Comparison of ENCODE assay signal across 1 cellular context in the genomic region with DNA sequence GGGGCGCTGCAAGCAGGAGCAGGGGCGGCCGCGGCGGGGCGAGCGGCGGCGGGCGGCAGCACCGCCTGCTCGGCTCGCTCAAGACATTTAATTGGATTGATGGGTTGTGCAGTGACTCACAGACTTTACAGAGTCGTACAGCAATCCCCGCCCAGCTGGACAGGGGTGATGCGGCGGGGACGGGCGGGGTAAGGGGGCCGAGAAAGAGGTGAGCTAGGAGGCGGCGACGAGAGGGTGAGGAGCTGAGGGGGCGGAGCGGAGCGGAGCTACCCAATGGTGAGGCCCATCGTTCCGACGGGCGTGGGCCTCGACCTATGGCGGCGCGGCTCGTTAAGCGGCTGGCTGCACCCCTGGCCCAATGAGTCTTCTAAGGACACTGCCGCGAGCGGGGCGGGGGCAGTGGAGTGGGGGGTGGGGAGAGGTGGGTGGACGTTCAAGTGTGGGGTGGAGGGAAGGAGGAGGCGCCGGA.
TF ChIP-seq lines count a peak whose summit lies in the region.

No MANE protein-coding gene starts in this region.

TF ChIP-seq in K562, 482 proteins besides CTCF, POLR2A, EP300 and RAD21 (continued from another document and continues in another):
- TF ChIP-seq, protein P1, sequence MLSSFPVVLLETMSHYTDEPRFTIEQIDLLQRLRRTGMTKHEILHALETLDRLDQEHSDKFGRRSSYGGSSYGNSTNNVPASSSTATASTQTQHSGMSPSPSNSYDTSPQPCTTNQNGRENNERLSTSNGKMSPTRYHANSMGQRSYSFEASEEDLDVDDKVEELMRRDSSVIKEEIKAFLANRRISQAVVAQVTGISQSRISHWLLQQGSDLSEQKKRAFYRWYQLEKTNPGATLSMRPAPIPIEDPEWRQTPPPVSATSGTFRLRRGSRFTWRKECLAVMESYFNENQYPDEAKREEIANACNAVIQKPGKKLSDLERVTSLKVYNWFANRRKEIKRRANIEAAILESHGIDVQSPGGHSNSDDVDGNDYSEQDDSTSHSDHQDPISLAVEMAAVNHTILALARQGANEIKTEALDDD (IDR thresholded peaks at IDR 0.05): no peak
- no peak for TF ChIP-seq THRAP3 (IDR thresholded peaks at IDR 0.05; ENCODE audit: borderline replicate concordance)
- TF ChIP-seq, protein P2, sequence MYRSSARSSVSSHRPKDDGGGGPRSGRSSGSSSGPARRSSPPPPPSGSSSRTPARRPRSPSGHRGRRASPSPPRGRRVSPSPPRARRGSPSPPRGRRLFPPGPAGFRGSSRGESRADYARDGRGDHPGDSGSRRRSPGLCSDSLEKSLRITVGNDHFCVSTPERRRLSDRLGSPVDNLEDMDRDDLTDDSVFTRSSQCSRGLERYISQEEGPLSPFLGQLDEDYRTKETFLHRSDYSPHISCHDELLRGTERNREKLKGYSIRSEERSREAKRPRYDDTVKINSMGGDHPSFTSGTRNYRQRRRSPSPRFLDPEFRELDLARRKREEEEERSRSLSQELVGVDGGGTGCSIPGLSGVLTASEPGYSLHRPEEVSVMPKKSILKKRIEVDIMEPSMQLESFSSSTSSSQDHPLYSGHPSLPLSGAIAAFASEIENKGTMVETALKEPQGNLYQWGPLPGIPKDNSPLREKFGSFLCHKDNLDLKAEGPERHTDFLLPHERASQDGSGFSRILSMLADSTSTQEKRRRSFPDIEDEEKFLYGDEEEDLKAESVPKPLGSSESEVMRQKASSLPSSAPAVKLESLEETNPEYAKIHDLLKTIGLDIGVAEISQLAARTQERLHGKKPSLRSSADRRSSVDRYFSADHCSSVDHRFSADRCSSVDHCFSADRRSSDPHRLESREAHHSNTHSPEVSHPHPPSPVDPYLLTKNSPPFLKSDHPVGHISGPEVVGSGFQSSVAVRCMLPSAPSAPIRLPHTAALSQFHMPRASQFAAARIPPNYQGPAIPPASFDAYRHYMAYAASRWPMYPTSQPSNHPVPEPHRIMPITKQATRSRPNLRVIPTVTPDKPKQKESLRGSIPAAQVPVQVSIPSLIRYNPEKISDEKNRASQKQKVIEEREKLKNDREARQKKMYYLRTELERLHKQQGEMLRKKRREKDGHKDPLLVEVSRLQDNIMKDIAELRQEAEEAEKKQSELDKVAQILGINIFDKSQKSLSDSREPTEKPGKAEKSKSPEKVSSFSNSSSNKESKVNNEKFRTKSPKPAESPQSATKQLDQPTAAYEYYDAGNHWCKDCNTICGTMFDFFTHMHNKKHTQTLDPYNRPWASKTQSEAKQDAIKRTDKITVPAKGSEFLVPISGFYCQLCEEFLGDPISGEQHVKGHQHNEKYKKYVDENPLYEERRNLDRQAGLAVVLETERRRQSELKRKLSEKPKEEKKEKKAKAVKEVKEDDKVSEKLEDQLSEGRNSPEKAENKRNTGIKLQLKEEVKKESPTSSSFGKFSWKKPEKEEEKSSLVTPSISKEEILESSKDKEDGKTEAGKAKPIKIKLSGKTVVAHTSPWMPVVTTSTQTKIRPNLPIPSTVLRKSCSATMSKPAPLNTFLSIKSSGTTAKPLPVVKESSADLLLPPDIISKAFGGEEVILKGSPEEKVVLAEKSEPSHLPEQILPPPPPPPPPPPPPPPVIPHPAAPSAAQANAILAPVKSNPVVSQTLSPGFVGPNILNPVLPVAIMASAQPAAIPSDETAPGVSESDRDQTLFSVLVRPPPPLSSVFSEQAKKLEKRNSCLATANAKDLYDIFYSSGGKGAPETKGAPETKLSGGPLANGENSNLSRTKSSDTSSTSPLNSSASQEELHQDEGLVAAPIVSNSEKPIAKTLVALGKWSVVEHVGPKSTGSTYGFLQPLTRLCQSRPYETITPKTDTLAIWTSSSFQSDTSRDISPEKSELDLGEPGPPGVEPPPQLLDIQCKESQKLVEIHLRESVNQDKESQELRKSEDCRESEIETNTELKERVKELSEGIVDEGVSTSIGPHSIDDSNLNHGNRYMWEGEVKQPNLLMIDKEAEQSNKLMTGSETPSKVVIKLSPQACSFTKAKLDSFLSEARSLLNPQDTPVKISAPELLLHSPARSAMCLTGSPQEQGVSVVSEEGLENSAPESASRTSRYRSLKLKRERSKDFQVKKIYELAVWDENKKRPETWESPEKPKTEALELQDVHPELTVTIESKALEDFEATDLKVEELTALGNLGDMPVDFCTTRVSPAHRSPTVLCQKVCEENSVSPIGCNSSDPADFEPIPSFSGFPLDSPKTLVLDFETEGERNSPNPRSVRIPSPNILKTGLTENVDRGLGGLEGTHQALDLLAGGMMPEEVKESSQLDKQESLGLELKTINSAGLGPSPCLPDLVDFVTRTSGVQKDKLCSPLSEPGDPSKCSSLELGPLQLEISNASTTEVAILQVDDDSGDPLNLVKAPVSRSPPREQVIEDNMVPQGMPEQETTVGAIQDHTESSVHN (IDR thresholded peaks at IDR 0.05; ENCODE audit: borderline replicate concordance in 1 of 2, low read depth in 1 of 2): no peak
- TF ChIP-seq, protein P3, sequence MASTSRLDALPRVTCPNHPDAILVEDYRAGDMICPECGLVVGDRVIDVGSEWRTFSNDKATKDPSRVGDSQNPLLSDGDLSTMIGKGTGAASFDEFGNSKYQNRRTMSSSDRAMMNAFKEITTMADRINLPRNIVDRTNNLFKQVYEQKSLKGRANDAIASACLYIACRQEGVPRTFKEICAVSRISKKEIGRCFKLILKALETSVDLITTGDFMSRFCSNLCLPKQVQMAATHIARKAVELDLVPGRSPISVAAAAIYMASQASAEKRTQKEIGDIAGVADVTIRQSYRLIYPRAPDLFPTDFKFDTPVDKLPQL (IDR thresholded peaks at IDR 0.05; ENCODE audit: extremely low read depth, insufficient read length): no peak
- no peak for TF ChIP-seq MEF2A (IDR thresholded peaks at IDR 0.05; ENCODE audit: control insufficient read depth, low read depth, low read length)
- no peak for TF ChIP-seq MYC (IDR thresholded peaks at IDR 0.05; ENCODE audit: low read depth, low read length)
- TF ChIP-seq MYC (CRISPR knock-in tag; IDR thresholded peaks at IDR 0.05; ENCODE audit: borderline replicate concordance, low read depth): no peak
- TF ChIP-seq, protein P4, sequence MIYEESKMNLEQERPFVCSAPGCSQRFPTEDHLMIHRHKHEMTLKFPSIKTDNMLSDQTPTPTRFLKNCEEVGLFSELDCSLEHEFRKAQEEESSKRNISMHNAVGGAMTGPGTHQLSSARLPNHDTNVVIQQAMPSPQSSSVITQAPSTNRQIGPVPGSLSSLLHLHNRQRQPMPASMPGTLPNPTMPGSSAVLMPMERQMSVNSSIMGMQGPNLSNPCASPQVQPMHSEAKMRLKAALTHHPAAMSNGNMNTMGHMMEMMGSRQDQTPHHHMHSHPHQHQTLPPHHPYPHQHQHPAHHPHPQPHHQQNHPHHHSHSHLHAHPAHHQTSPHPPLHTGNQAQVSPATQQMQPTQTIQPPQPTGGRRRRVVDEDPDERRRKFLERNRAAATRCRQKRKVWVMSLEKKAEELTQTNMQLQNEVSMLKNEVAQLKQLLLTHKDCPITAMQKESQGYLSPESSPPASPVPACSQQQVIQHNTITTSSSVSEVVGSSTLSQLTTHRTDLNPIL (CRISPR knock-in tag; IDR thresholded peaks at IDR 0.05): no peak
- TF ChIP-seq NCOA2 (IDR thresholded peaks at IDR 0.05; ENCODE audit: partially characterized antibody in 2 of 2): no peak
- no peak for TF ChIP-seq ARID2 (IDR thresholded peaks at IDR 0.05)
- TF ChIP-seq, protein P5, sequence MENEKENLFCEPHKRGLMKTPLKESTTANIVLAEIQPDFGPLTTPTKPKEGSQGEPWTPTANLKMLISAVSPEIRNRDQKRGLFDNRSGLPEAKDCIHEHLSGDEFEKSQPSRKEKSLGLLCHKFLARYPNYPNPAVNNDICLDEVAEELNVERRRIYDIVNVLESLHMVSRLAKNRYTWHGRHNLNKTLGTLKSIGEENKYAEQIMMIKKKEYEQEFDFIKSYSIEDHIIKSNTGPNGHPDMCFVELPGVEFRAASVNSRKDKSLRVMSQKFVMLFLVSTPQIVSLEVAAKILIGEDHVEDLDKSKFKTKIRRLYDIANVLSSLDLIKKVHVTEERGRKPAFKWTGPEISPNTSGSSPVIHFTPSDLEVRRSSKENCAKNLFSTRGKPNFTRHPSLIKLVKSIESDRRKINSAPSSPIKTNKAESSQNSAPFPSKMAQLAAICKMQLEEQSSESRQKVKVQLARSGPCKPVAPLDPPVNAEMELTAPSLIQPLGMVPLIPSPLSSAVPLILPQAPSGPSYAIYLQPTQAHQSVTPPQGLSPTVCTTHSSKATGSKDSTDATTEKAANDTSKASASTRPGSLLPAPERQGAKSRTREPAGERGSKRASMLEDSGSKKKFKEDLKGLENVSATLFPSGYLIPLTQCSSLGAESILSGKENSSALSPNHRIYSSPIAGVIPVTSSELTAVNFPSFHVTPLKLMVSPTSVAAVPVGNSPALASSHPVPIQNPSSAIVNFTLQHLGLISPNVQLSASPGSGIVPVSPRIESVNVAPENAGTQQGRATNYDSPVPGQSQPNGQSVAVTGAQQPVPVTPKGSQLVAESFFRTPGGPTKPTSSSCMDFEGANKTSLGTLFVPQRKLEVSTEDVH (IDR thresholded peaks at IDR 0.05; ENCODE audit: low read depth, partially characterized antibody): no peak
- no peak for TF ChIP-seq NFRKB (IDR thresholded peaks at IDR 0.05; ENCODE audit: low read depth)
- TF ChIP-seq MEF2D (tag; conservative IDR thresholded peaks at IDR 0.05; ENCODE audit: low read depth): no peak
- no peak for TF ChIP-seq ZNF766 (CRISPR knock-in tag; conservative IDR thresholded peaks at IDR 0.05)
- TF ChIP-seq, protein P6, sequence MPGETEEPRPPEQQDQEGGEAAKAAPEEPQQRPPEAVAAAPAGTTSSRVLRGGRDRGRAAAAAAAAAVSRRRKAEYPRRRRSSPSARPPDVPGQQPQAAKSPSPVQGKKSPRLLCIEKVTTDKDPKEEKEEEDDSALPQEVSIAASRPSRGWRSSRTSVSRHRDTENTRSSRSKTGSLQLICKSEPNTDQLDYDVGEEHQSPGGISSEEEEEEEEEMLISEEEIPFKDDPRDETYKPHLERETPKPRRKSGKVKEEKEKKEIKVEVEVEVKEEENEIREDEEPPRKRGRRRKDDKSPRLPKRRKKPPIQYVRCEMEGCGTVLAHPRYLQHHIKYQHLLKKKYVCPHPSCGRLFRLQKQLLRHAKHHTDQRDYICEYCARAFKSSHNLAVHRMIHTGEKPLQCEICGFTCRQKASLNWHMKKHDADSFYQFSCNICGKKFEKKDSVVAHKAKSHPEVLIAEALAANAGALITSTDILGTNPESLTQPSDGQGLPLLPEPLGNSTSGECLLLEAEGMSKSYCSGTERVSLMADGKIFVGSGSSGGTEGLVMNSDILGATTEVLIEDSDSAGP (CRISPR knock-in tag; IDR thresholded peaks at IDR 0.05): no peak
- TF ChIP-seq FOXM1 (IDR thresholded peaks at IDR 0.05; ENCODE audit: low read depth): no peak
- no peak for TF ChIP-seq FOXM1 (CRISPR knock-in tag; IDR thresholded peaks at IDR 0.05; ENCODE audit: low read depth)
- TF ChIP-seq ZNF695 (CRISPR knock-in tag; IDR thresholded peaks at IDR 0.05): no peak
- no peak for TF ChIP-seq SNIP1 (IDR thresholded peaks at IDR 0.05; ENCODE audit: low read depth)
- TF ChIP-seq CCAR2 (IDR thresholded peaks at IDR 0.05; ENCODE audit: low read depth, low read length): no peak
- TF ChIP-seq NFXL1 (CRISPR knock-in tag; IDR thresholded peaks at IDR 0.05): no peak
- TF ChIP-seq, protein P7, sequence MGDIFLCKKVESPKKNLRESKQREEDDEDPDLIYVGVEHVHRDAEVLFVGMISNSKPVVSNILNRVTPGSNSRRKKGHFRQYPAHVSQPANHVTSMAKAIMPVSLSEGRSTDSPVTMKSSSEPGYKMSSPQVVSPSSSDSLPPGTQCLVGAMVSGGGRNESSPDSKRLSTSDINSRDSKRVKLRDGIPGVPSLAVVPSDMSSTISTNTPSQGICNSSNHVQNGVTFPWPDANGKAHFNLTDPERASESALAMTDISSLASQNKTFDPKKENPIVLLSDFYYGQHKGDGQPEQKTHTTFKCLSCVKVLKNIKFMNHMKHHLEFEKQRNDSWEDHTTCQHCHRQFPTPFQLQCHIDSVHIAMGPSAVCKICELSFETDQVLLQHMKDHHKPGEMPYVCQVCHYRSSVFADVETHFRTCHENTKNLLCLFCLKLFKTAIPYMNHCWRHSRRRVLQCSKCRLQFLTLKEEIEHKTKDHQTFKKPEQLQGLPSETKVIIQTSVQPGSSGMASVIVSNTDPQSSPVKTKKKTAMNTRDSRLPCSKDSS (IDR thresholded peaks at IDR 0.05; ENCODE audit: low read depth, partially characterized antibody): no peak
- TF ChIP-seq, protein P8, sequence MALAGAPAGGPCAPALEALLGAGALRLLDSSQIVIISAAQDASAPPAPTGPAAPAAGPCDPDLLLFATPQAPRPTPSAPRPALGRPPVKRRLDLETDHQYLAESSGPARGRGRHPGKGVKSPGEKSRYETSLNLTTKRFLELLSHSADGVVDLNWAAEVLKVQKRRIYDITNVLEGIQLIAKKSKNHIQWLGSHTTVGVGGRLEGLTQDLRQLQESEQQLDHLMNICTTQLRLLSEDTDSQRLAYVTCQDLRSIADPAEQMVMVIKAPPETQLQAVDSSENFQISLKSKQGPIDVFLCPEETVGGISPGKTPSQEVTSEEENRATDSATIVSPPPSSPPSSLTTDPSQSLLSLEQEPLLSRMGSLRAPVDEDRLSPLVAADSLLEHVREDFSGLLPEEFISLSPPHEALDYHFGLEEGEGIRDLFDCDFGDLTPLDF (CRISPR knock-in tag; IDR thresholded peaks at IDR 0.05): no peak
- no peak for TF ChIP-seq CBX3 (IDR thresholded peaks at IDR 0.05; ENCODE audit: borderline replicate concordance in 1 of 2, low read length in 2 of 2)
- TF ChIP-seq, protein P9, sequence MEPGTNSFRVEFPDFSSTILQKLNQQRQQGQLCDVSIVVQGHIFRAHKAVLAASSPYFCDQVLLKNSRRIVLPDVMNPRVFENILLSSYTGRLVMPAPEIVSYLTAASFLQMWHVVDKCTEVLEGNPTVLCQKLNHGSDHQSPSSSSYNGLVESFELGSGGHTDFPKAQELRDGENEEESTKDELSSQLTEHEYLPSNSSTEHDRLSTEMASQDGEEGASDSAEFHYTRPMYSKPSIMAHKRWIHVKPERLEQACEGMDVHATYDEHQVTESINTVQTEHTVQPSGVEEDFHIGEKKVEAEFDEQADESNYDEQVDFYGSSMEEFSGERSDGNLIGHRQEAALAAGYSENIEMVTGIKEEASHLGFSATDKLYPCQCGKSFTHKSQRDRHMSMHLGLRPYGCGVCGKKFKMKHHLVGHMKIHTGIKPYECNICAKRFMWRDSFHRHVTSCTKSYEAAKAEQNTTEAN (CRISPR knock-in tag; IDR thresholded peaks at IDR 0.05): no peak
- TF ChIP-seq ZNF586 (CRISPR knock-in tag; conservative IDR thresholded peaks at IDR 0.05): no peak
- TF ChIP-seq RFX5 (IDR thresholded peaks at IDR 0.05; ENCODE audit: low read depth, low read length): no peak
- no peak for TF ChIP-seq ZNF23 (CRISPR knock-in tag; IDR thresholded peaks at IDR 0.05)
- no peak for TF ChIP-seq SIX5 (IDR thresholded peaks at IDR 0.05; ENCODE audit: borderline replicate concordance in 1 of 2, insufficient read depth in 1 of 2, low read depth in 1 of 2, low read length in 2 of 2)
- 0 out of 2 replicates have a peak, but pooled peaks have one; percentile 31 for TF ChIP-seq TCF3 (CRISPR knock-in tag; IDR thresholded peaks at IDR 0.05)
- TF ChIP-seq ARNT (IDR thresholded peaks at IDR 0.05): no peak
- TF ChIP-seq, protein P10, sequence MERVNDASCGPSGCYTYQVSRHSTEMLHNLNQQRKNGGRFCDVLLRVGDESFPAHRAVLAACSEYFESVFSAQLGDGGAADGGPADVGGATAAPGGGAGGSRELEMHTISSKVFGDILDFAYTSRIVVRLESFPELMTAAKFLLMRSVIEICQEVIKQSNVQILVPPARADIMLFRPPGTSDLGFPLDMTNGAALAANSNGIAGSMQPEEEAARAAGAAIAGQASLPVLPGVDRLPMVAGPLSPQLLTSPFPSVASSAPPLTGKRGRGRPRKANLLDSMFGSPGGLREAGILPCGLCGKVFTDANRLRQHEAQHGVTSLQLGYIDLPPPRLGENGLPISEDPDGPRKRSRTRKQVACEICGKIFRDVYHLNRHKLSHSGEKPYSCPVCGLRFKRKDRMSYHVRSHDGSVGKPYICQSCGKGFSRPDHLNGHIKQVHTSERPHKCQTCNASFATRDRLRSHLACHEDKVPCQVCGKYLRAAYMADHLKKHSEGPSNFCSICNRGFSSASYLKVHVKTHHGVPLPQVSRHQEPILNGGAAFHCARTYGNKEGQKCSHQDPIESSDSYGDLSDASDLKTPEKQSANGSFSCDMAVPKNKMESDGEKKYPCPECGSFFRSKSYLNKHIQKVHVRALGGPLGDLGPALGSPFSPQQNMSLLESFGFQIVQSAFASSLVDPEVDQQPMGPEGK (CRISPR knock-in tag; IDR thresholded peaks at IDR 0.05; ENCODE audit: borderline replicate concordance): no peak
